10 cellular contexts compared by ENCODE assay signal in genomic region chr19:17089238-17089637, GRCh38. TPM values are rescaled to one million over a fixed set of nuclear protein-coding genes. Genes with fewer than 3 reads are reported as not detected.
DNase-seq lines count a peak whose midpoint lies in the region; ATAC-seq and TF ChIP-seq lines count a peak whose summit lies in the region.
"Had no signal": no experiment of that assay in that cellular context is flagged by ENCODE, and none has a peak within 500 bp of the region (broad histone marks: within the 10 kb centered on the region; RNA-seq: fewer than 3 reads in every experiment).

No MANE protein-coding gene starts in this region.

- H2BK20ac ChIP-seq in IMR-90 (ENCODE audit: low read depth, low read length): peak overlapping the region; percentile 78

- H3K9me3 ChIP-seq in IMR-90 (ENCODE audit: control insufficient read depth, insufficient read depth, low read length) (no peaks in the 10 kb centered on the region; the same call in 1 of the 2 replicates), mesenchymal stem cell (ENCODE audit: control insufficient read depth, low read length) (no peaks in the 10 kb centered on the region), upper lobe of left lung (no peaks in the 10 kb centered on the region)
- H3K9me3 ChIP-seq: heart left ventricle had no signal

- peak overlapping the region; percentile 97 for H3K27ac ChIP-seq in IMR-90 (ENCODE audit: insufficient read depth, low read length)
- peak overlapping the region; percentile 75 for H3K27ac ChIP-seq in brain microvascular endothelial cell
- peak overlapping the region; percentile 86 for H3K27ac ChIP-seq in mesenchymal stem cell (ENCODE audit: low read length, poor library complexity, severe bottlenecking)
- peak overlapping the region in 3 of 4 donors; percentile 3 to 39 (median 17) for H3K27ac ChIP-seq in upper lobe of left lung

- H2AFZ ChIP-seq in IMR-90 (replicated peaks; ENCODE audit: low read length, poor library complexity) (no peak overlapping the region), mesenchymal stem cell (ENCODE audit: low read depth, low read length) (no peak overlapping the region)

- TF ChIP-seq RAD21 in IMR-90 (IDR thresholded peaks at IDR 0.05; ENCODE audit: low read length): no peak

- H3K27me3 ChIP-seq in IMR-90 (ENCODE audit: control insufficient read depth, insufficient read depth, low read length) (no peaks in the 10 kb centered on the region), brain microvascular endothelial cell (replicated peaks) (no peaks in the 10 kb centered on the region), mesenchymal stem cell (ENCODE audit: control insufficient read depth in 1 of 2, insufficient read depth in 1 of 2, low read length in 2 of 2) (no peaks in the 10 kb centered on the region), upper lobe of left lung (no peaks in the 10 kb centered on the region)
- H3K27me3 ChIP-seq: heart left ventricle had no signal

- DNase-seq in IMR-90 (peak; percentile 95), brain microvascular endothelial cell (peak; percentile 55), mesenchymal stem cell (peak; percentile 96), upper lobe of left lung (no peak), KG1 (lab: John Stamatoyannopoulos, UW) (no peak), NCI-H446 treated with DMSO at 0.1 percent for 48 hours (lab: John Stamatoyannopoulos, UW) (no peak)
- DNase-seq: activated naive CD4-positive, alpha-beta T cell treated with anti-CD3 and anti-CD28 coated beads for 36 hours; heart left ventricle; NCI-H748 treated with DMSO at 0.1 percent for 48 hours had no signal

- no peak overlapping the region; the same call in 1 of the 2 replicates for H3K4me3 ChIP-seq in IMR-90 (ENCODE audit: insufficient read depth, low read depth, low read length)
- H3K4me3 ChIP-seq in brain microvascular endothelial cell (ENCODE audit: low read depth, low read length): no peak overlapping the region
- no peak overlapping the region for H3K4me3 ChIP-seq in mesenchymal stem cell (ENCODE audit: insufficient read depth in 1 of 2, low read depth in 1 of 2, low read length in 2 of 2)
- H3K4me3 ChIP-seq in upper lobe of left lung: no peak overlapping the region
- H3K4me3 ChIP-seq: heart left ventricle had no signal

- H3K36me3 ChIP-seq in IMR-90 (ENCODE audit: control insufficient read depth, insufficient read depth, low read length): peaks cover 18% of the 10 kb centered on the region
- peaks cover 18% of the 10 kb centered on the region for H3K36me3 ChIP-seq in brain microvascular endothelial cell (replicated peaks)
- peaks cover 32 to 41% of the 10 kb centered on the region in 2 experiments for H3K36me3 ChIP-seq in mesenchymal stem cell (ENCODE audit: control insufficient read depth in 1 of 2, insufficient read depth in 2 of 2, low read depth in 1 of 2, low read length in 2 of 2)
- peaks cover 0 to 14% (median 3%) of the 10 kb centered on the region in 4 donors for H3K36me3 ChIP-seq in upper lobe of left lung

- H3K4ac ChIP-seq in IMR-90 (ENCODE audit: low read depth, low read length) (peak overlapping the region; percentile 86), mesenchymal stem cell (ENCODE audit: low read depth in 1 of 2, low read length in 2 of 2) (no peak overlapping the region)

- H3K14ac ChIP-seq in IMR-90 (replicated peaks; ENCODE audit: low read depth, low read length) (peak overlapping the region; percentile 71), mesenchymal stem cell (ENCODE audit: low read length in 2 of 2) (no peak overlapping the region)

- peak overlapping the region; percentile 64 for H3K23ac ChIP-seq in IMR-90 (ENCODE audit: low read depth, low read length)
- H3K23ac ChIP-seq in mesenchymal stem cell (ENCODE audit: low read length in 2 of 2): no peak overlapping the region

- in situ Hi-C loops in IMR-90 (cut with MboI; ENCODE audit: low sequenced_read_pairs): no loop called here
- in situ Hi-C loops in brain microvascular endothelial cell (cut with HindIII; ENCODE audit: low pct_ligation_motif_present, low sequenced_read_pairs): no loop called here

- POLR2A ChIA-PET in IMR-90 (lab: Charles Lee; ENCODE audit: unreplicated experiment): no interaction called here

- no peak for TF ChIP-seq EP300 in upper lobe of left lung (IDR thresholded peaks at IDR 0.05)

- H4K8ac ChIP-seq in IMR-90 (ENCODE audit: low read depth in 2 of 2, low read length in 2 of 2) (peak overlapping the region; percentile 23 to 93), mesenchymal stem cell (ENCODE audit: low read length) (no peak overlapping the region)

- peak overlapping the region; percentile 86 for H3K56ac ChIP-seq in IMR-90 (ENCODE audit: extremely low read depth, insufficient read depth, low read length)

- TF ChIP-seq POLR2A in IMR-90 (IDR thresholded peaks at IDR 0.05; ENCODE audit: low read depth, low read length) (no peak), upper lobe of left lung (IDR thresholded peaks at IDR 0.05) (no peak)

- dilution Hi-C loops in IMR-90 (cut with HindIII; ENCODE audit: low sequenced_read_pairs, unreplicated experiment): no loop called here

- H2BK12ac ChIP-seq in mesenchymal stem cell (ENCODE audit: low read length in 2 of 2): no peak overlapping the region

- H4K91ac ChIP-seq in IMR-90 (ENCODE audit: insufficient read depth, low read depth, low read length) (peak overlapping the region; percentile 87), mesenchymal stem cell (ENCODE audit: low read length) (no peak overlapping the region)

- CTCF ChIA-PET in IMR-90 (lab: Yijun Ruan, JAX): interaction anchor here (0.6 to 0.7 kb wide), 3 partner anchors 9 to 38 kb away, joined by 3 read pairs; no protein-coding TSS in a partner anchor

- H2BK120ac ChIP-seq in IMR-90 (ENCODE audit: low read depth, low read length): peak overlapping the region; percentile 78
- H2BK120ac ChIP-seq in mesenchymal stem cell (ENCODE audit: low read depth, low read length): no peak overlapping the region

- TF ChIP-seq CTCF in IMR-90 (conservative IDR thresholded peaks at IDR 0.05; ENCODE audit: low read depth, low read length): no peak
- TF ChIP-seq CTCF in brain microvascular endothelial cell (IDR thresholded peaks at IDR 0.05; ENCODE audit: low read depth, low read length, missing control alignments): no peak
- no peak for TF ChIP-seq CTCF in upper lobe of left lung (IDR thresholded peaks at IDR 0.05)

- H2BK15ac ChIP-seq in IMR-90 (ENCODE audit: low read depth, low read length) (peak overlapping the region; percentile 92; the same call in 2 of the 3 replicates), mesenchymal stem cell (ENCODE audit: low read depth, poor library complexity, severe bottlenecking) (no peak overlapping the region)

- no TSS peak for BruUV-seq in IMR-90 (replicated peaks; lab: Mats Ljungman, UMichigan)

- H2AK5ac ChIP-seq in IMR-90 (ENCODE audit: low read depth, low read length) (peak overlapping the region; percentile 90), mesenchymal stem cell (ENCODE audit: low read length, severe bottlenecking) (peak overlapping the region; percentile 81)

- peaks cover 74% of the 10 kb centered on the region for H4K20me1 ChIP-seq in IMR-90 (ENCODE audit: insufficient read depth, low read length)

- H3K4me1 ChIP-seq in IMR-90 (ENCODE audit: control insufficient read depth, insufficient read depth, low read length) (peaks cover 30% of the 10 kb centered on the region), mesenchymal stem cell (ENCODE audit: control insufficient read depth, insufficient read depth, low read depth, low read length) (peaks cover 22% of the 10 kb centered on the region), upper lobe of left lung (peaks cover 13 to 48% (median 16%) of the 10 kb centered on the region in 4 donors)

- intact Hi-C loops in IMR-90 (cut with micrococcal nuclease): loop anchor here (1.0 kb wide), 1 partner anchor 9 kb away; no protein-coding TSS in a partner anchor

- H2AK9ac ChIP-seq in IMR-90 (replicated peaks; ENCODE audit: low read depth, low read length, poor library complexity): peak overlapping the region; percentile 68

- peak overlapping the region; percentile 31 for H4K5ac ChIP-seq in IMR-90 (ENCODE audit: low read depth, low read length)

- H3K9ac ChIP-seq in IMR-90 (ENCODE audit: low read depth, low read length): peak overlapping the region; percentile 83
- H3K9ac ChIP-seq in mesenchymal stem cell (ENCODE audit: low read length): peak overlapping the region; percentile 66

- peaks cover 19 to 70% of the 10 kb centered on the region in 2 experiments for H3K79me1 ChIP-seq in IMR-90 (ENCODE audit: low read depth in 1 of 2, low read length in 2 of 2)
- peaks cover 17% of the 10 kb centered on the region for H3K79me1 ChIP-seq in mesenchymal stem cell (replicated peaks; ENCODE audit: low read length, poor library complexity, severe bottlenecking)

- H3K9me1 ChIP-seq in IMR-90 (ENCODE audit: insufficient read depth, low read length): peaks cover 31% of the 10 kb centered on the region

- peak overlapping the region; percentile 93 for H2BK5ac ChIP-seq in IMR-90 (ENCODE audit: low read depth, low read length, poor library complexity, severe bottlenecking)
- no peak overlapping the region for H2BK5ac ChIP-seq in mesenchymal stem cell (ENCODE audit: low read depth, low read length, poor library complexity, severe bottlenecking)

- peak; percentile 90 for ATAC-seq in IMR-90 (ENCODE audit: low read depth)
- ATAC-seq in upper lobe of left lung (ENCODE audit: low FRiP score in 2 of 2): no peak
- ATAC-seq in HG02973 (IDR thresholded peaks at IDR 0.05; ENCODE audit: unreplicated experiment): no peak
- ATAC-seq: heart left ventricle had no signal

- WGBS in IMR-90 (ENCODE audit: extremely low coverage in 2 of 2, insufficient read length in 1 of 2), 2 experiments: 0% methylated on average over 3 of the region's 13 CpGs; no CpG with 5 or more reads in 1 of the 2 experiments
- WGBS in mesenchymal stem cell: 1% methylated on average over 13 of the region's 13 CpGs
- WGBS in upper lobe of left lung, 2 donors: 71 to 88% methylated on average over 13 of the region's 13 CpGs

- peak overlapping the region; percentile 88 for H3K4me2 ChIP-seq in IMR-90 (ENCODE audit: low read depth, low read length)
- H3K4me2 ChIP-seq in mesenchymal stem cell (ENCODE audit: low read length, poor library complexity, severe bottlenecking): peak overlapping the region; percentile 17

- peak overlapping the region; percentile 88 for H3K18ac ChIP-seq in IMR-90 (ENCODE audit: low read depth, low read length)
- peak overlapping the region; percentile 6 to 58 for H3K18ac ChIP-seq in mesenchymal stem cell (ENCODE audit: low read depth in 1 of 2, low read length in 2 of 2)

RNA-seq across cellular contexts. Expression of gene MYO9B, which starts 13.7 kb away (rescaled TPM):
- total RNA-seq in IMR-90 (2012; rRNA removed) (59.7 and 61.8 TPM in 2 replicates), upper lobe of left lung (100 to 1,000 TPM in 4 of 6 donors, 10 to 100 TPM in 2; 72.3 to 408 (median 146) TPM)
- polyA plus RNA-seq in IMR-90 (2012; rRNA removed): 77.8 and 91.3 TPM in 2 replicates
- polyA plus RNA-seq in IMR-90 (2012; cell fraction: cytosol; rRNA removed): 40.1 and 51.5 TPM in 2 replicates
- 248 and 366 TPM in 2 replicates for polyA plus RNA-seq in IMR-90 (2012; cell fraction: nucleus; rRNA removed; ENCODE audit: low replicate concordance)
- 49.4 TPM for polyA plus RNA-seq in mesenchymal stem cell (2013, experiment 1 of 2)
- polyA plus RNA-seq in mesenchymal stem cell (2013, experiment 2 of 2): 51.6 TPM

RNA-seq across cellular contexts. Expression of gene HAUS8, which starts 14.0 kb away (rescaled TPM):
- total RNA-seq in IMR-90 (2012; rRNA removed): 3.4 and 3.9 TPM in 2 replicates
- polyA plus RNA-seq in IMR-90 (2012; rRNA removed): 12.8 and 14.2 TPM in 2 replicates
- polyA plus RNA-seq in IMR-90 (2012; cell fraction: cytosol; rRNA removed): 5.6 and 11.0 TPM in 2 replicates
- 9.8 and 12.0 TPM in 2 replicates for polyA plus RNA-seq in IMR-90 (2012; cell fraction: nucleus; rRNA removed; ENCODE audit: low replicate concordance)
- polyA plus RNA-seq in mesenchymal stem cell (2013, experiment 1 of 2): 5.1 TPM
- polyA plus RNA-seq in mesenchymal stem cell (2013, experiment 2 of 2): 6.6 TPM
- total RNA-seq in upper lobe of left lung: 10 to 100 TPM in 2 of 6 donors, 1 to 10 TPM in 4; 4.9 to 21.0 (median 8.7) TPM

Comparison
In these comparisons a context has a peak if more than half of its experiments do, and no peak if none do; other contexts are left out.
1. DNase-seq: peak in IMR-90 (single experiment), brain microvascular endothelial cell (single experiment) and mesenchymal stem cell (single experiment); none in upper lobe of left lung (0 of 2), KG1 (single experiment) and NCI-H446 treated with DMSO at 0.1 percent for 48 hours (single experiment).
2. H3K27ac ChIP-seq: peak in every context shown above with its lines; median percentile 97 in IMR-90; 86 in mesenchymal stem cell; 75 in brain microvascular endothelial cell; 17 in upper lobe of left lung.